Comparison of ENCODE assay signal across 8 cellular contexts in genomic region chr9:26880262-26880661, GRCh38.
"Had no signal": no experiment of that assay in that cellular context is flagged by ENCODE, and none has a peak within 500 bp of the region (broad histone marks: within the 10 kb centered on the region; RNA-seq: fewer than 3 reads in every experiment).

No MANE protein-coding gene starts in this region.

- H3K9ac ChIP-seq: GM23248 had no signal

- ATAC-seq: HCT116 had no signal

- H3K27ac ChIP-seq: GM23248 had no signal

- H3K4me1 ChIP-seq: HAP-1 had no signal

- H3K27me3 Mint-ChIP-seq: IgD-negative memory B cell had no signal

- H3K4me1 Mint-ChIP-seq: IgD-negative memory B cell had no signal

- H2AFZ ChIP-seq: GM23248 had no signal

- H3K4me3 Mint-ChIP-seq: HFFc6, IgD-negative memory B cell had no signal

- DNase-seq: GM23248, GOT3, H7, HFFc6, KBM-7 had no signal

- H3K27ac Mint-ChIP-seq: HFFc6, IgD-negative memory B cell had no signal

- H3K4me3 ChIP-seq: GM23248, HAP-1 had no signal
